2 cellular contexts compared by ENCODE assay signal in genomic region chr2:37566517-37566961, GRCh38.
TF ChIP-seq lines count a peak whose summit lies in the region.

No MANE protein-coding gene starts in this region.

TF ChIP-seq in liver, 16 proteins besides CTCF, POLR2A, EP300 and RAD21 (continued from another document):
- TF ChIP-seq REST (IDR thresholded peaks at IDR 0.05) (no peak), TAF1 (conservative IDR thresholded peaks at IDR 0.05) (no peak), FOXA1 (IDR thresholded peaks at IDR 0.05) (no peak), JUND (IDR thresholded peaks at IDR 0.05) (peak in 1 of 2 donors; percentile 26), FOXA2 (IDR thresholded peaks at IDR 0.05) (no peak), HNF4A (conservative IDR thresholded peaks at IDR 0.05) (no peak), MAX (IDR thresholded peaks at IDR 0.05) (no peak), HNF4G (IDR thresholded peaks at IDR 0.05) (no peak), NR2F2 (IDR thresholded peaks at IDR 0.05) (peak; percentile 49), SP1 (IDR thresholded peaks at IDR 0.05) (peak; percentile 35), EGR1 (IDR thresholded peaks at IDR 0.05; ENCODE audit: low read depth in 2 of 2) (no peak), ZBTB33 (IDR thresholded peaks at IDR 0.05) (no peak)

TF ChIP-seq in HepG2, 621 proteins besides CTCF, POLR2A, EP300 and RAD21 (continued from another document):
- TF ChIP-seq ZNF512B (CRISPR knock-in tag; IDR thresholded peaks at IDR 0.05; ENCODE audit: borderline replicate concordance) (no peak), RFX5 (IDR thresholded peaks at IDR 0.05; ENCODE audit: low read depth, low read length) (no peak), ZNF704 (CRISPR knock-in tag; IDR thresholded peaks at IDR 0.05; ENCODE audit: borderline replicate concordance) (no peak), LCORL (IDR thresholded peaks at IDR 0.05) (no peak), LCORL (CRISPR knock-in tag; IDR thresholded peaks at IDR 0.05) (no peak), NCOA2 (CRISPR knock-in tag; IDR thresholded peaks at IDR 0.05) (no peak), FOSL2 (CRISPR knock-in tag; IDR thresholded peaks at IDR 0.05) (no peak)
